ENCODE assay signal across 25 cellular contexts in genomic region chr18:23189099-23189498, GRCh38. TPM values are rescaled to one million over a fixed set of nuclear protein-coding genes. Genes with fewer than 3 reads are reported as not detected.
DNase-seq lines count a peak whose midpoint lies in the region; ATAC-seq, FAIRE-seq and TF ChIP-seq lines count a peak whose summit lies in the region.
"Had no signal": no experiment of that assay in that cellular context is flagged by ENCODE, and none has a peak within 500 bp of the region (broad histone marks: within the 10 kb centered on the region; RNA-seq: fewer than 3 reads in every experiment).

No MANE protein-coding gene starts in this region.

- peaks cover 8% of the 10 kb centered on the region for H3K79me2 ChIP-seq in HepG2 (ENCODE audit: insufficient read depth, low read length)

- peak; percentile 37 for DNase-seq in NCI-H69 (lab: John Stamatoyannopoulos, UW)
- DNase-seq in HepG2 (ENCODE audit: low spot score) = no peak
- no peak for DNase-seq in ovary
- no peak for DNase-seq in AML-193 (lab: John Stamatoyannopoulos, UW)
- DNase-seq: C1 segment of cervical spinal cord; CD8-positive, alpha-beta T cell; DMS53; GDM1; HFFc6; KBM-7; NCI-H1092; NCI-H2029 treated with DMSO at 0.1 percent for 48 hours; NCI-H2227 treated with DMSO at 0.1 percent for 48 hours; NCI-H510A treated with DMSO at 0.1 percent for 48 hours; NCI-H774; NK-92 treated with Interleukin-12 subunit alpha and Interleukin-12 subunit beta, amount 100 ng/mL, for 24 hours; SHP77 treated with DMSO at 0.1 percent for 48 hours; SW 1271 had no signal

- FAIRE-seq in HepG2 (lab: Jason Lieb, UNC) = no peak
- FAIRE-seq: D721Med, H54 had no signal

- H3K4me2 ChIP-seq in HepG2 (ENCODE audit: low read depth, low read length) = peak overlapping the region; percentile 35; the same call in 1 of the 2 replicates

- H3K27me3 ChIP-seq in HUES48 (ENCODE audit: control insufficient read depth, insufficient read depth, low read length) (no peaks in the 10 kb centered on the region), HepG2 (ENCODE audit: control insufficient read depth in 1 of 2, insufficient read depth in 2 of 2, low read length in 2 of 2) (no peaks in the 10 kb centered on the region), ovary (no peaks in the 10 kb centered on the region)

- ATAC-seq in HepG2 (no peak; the same call in 2 of the 3 replicates), HG02588 (IDR thresholded peaks at IDR 0.05; ENCODE audit: unreplicated experiment) (no peak), GM21723 (IDR thresholded peaks at IDR 0.05; ENCODE audit: unreplicated experiment) (no peak)
- ATAC-seq: CD8-positive, alpha-beta T cell had no signal

- H2AFZ ChIP-seq in HepG2 (ENCODE audit: low read length) = no peak overlapping the region

- in situ Hi-C loops in HepG2 (cut with HindIII; ENCODE audit: extremely low pct_ligation_motif_present, low pct_unique_long_range_greater_than_20kb) = no loop called here

- TF ChIP-seq CTCF in HepG2 (CRISPR knock-in tag; IDR thresholded peaks at IDR 0.05) (no peak), ovary (IDR thresholded peaks at IDR 0.05) (no peak)

- no peaks in the 10 kb centered on the region for H3K9me3 ChIP-seq in HUES48 (ENCODE audit: control insufficient read depth, insufficient read depth, low read length)
- no peaks in the 10 kb centered on the region for H3K9me3 ChIP-seq in HepG2 (ENCODE audit: low read length)
- H3K9me3 ChIP-seq in ovary = no peaks in the 10 kb centered on the region

- TF ChIP-seq RAD21 in HepG2 (CRISPR knock-in tag; IDR thresholded peaks at IDR 0.05) = no peak

- POLR2A ChIA-PET in HepG2 (lab: Yijun Ruan, JAX) = interaction anchor here (1.3 to 1.5 kb wide), 2 partner anchors 48 to 55 kb away, joined by 3 to 4 read pairs; no protein-coding TSS in a partner anchor

- no peaks in the 10 kb centered on the region for H4K20me1 ChIP-seq in HepG2 (ENCODE audit: insufficient read depth, low read length)

- intact Hi-C loops in HepG2 (cut with micrococcal nuclease; ENCODE audit: unreplicated experiment) (loop anchor here (5.0 kb wide), 1 partner anchor 57 kb away; no protein-coding TSS in a partner anchor), ovary (cut with DNase I) (no loop called here)

- CTCF ChIA-PET in HepG2 (lab: Yijun Ruan, JAX; ENCODE audit: low intra/inter-chr PET ratio, low total read pairs) = no interaction called here

- H3K9ac ChIP-seq in HUES48 (ENCODE audit: low read depth, low read length) (no peak overlapping the region), HepG2 (ENCODE audit: insufficient read depth, low read depth, low read length) (no peak overlapping the region)

- H3K4me3 ChIP-seq in HUES48 (ENCODE audit: low read depth, low read length) (no peak overlapping the region), HepG2 (replicated peaks in 1 of 3; ENCODE audit: insufficient read depth in 1 of 3, low read depth in 2 of 3, low read length in 3 of 3) (no peak overlapping the region), ovary (no peak overlapping the region)
- H3K4me3 ChIP-seq: SK-N-MC had no signal

- H3K36me3 ChIP-seq in HUES48 (ENCODE audit: control insufficient read depth, insufficient read depth, low read length) (peaks cover 25% of the 10 kb centered on the region), HepG2 (replicated peaks in 1 of 2; ENCODE audit: control insufficient read depth in 1 of 2, insufficient read depth in 2 of 2, low read length in 2 of 2) (peaks cover 8 to 31% of the 10 kb centered on the region in 2 experiments; a peak in 4 of 5 replicates), ovary (no peaks in the 10 kb centered on the region)

- 91% methylated on average over 6 of the region's 7 CpGs for WGBS in HepG2 (ENCODE audit: low lambda C conversion rate)
- 93 to 96% (median 95%) methylated on average over 7 of the region's 7 CpGs for WGBS in ovary, 3 donors

- no TSS peak for BruUV-seq in HepG2 (replicated peaks; lab: Mats Ljungman, UMichigan)

- no peak for TF ChIP-seq POLR2A in HepG2 (IDR thresholded peaks at IDR 0.05; ENCODE audit: insufficient read depth in 1 of 2, low read depth in 2 of 2, low read length in 2 of 2)
- no peak for TF ChIP-seq POLR2A in ovary (IDR thresholded peaks at IDR 0.05)

- peaks cover 12% of the 10 kb centered on the region; the same call in 1 of the 2 replicates for H3K4me1 ChIP-seq in HUES48 (ENCODE audit: control insufficient read depth, insufficient read depth, low read length)
- H3K4me1 ChIP-seq in HepG2 (ENCODE audit: insufficient read depth, low read length) = peaks cover 30% of the 10 kb centered on the region
- peaks cover under 1% of the 10 kb centered on the region for H3K4me1 ChIP-seq in ovary (ENCODE audit: insufficient read depth)

- TF ChIP-seq EP300 in HepG2 (IDR thresholded peaks at IDR 0.05; ENCODE audit: low read depth in 2 of 2, low read length in 2 of 2) (no peak), HepG2 (CRISPR knock-in tag; IDR thresholded peaks at IDR 0.05; ENCODE audit: borderline replicate concordance) (no peak), ovary (IDR thresholded peaks at IDR 0.05) (no peak)

- H3K27ac ChIP-seq in HUES48 (ENCODE audit: low read depth, low read length) (peak overlapping the region; percentile 17), HepG2 (ENCODE audit: extremely low read length, insufficient read depth, low read length) (no peak overlapping the region), ovary (no peak overlapping the region)
- H3K27ac ChIP-seq: RWPE1, SK-N-MC had no signal

TF ChIP-seq in HepG2, 621 proteins besides CTCF, POLR2A, EP300 and RAD21 (continues in another document):
- TF ChIP-seq ZFP41 (CRISPR knock-in tag; IDR thresholded peaks at IDR 0.05; ENCODE audit: borderline replicate concordance) (no peak), MEIS2 (CRISPR knock-in tag; IDR thresholded peaks at IDR 0.05) (no peak), RAD51 (IDR thresholded peaks at IDR 0.05; ENCODE audit: borderline replicate concordance) (no peak), TFAP4 (IDR thresholded peaks at IDR 0.05; ENCODE audit: borderline replicate concordance, low read depth) (no peak), MXI1 (IDR thresholded peaks at IDR 0.05; ENCODE audit: borderline replicate concordance, low read depth, low read length) (no peak), POGZ (CRISPR knock-in tag; IDR thresholded peaks at IDR 0.05) (no peak)
- TF ChIP-seq, protein P1, sequence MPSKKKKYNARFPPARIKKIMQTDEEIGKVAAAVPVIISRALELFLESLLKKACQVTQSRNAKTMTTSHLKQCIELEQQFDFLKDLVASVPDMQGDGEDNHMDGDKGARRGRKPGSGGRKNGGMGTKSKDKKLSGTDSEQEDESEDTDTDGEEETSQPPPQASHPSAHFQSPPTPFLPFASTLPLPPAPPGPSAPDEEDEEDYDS (CRISPR knock-in tag; IDR thresholded peaks at IDR 0.05) = no peak

RNA-seq across cellular contexts. Expression of gene CABLES1, which starts 53.8 kb away (rescaled TPM):
- total RNA-seq in HepG2 (2016; rRNA removed; fragmentation: Illumina TruSeq; extraction: Trizol) (25.8 and 32.4 TPM in 2 replicates), ovary (1 to 10 TPM; 2.6 to 8.8 (median 5.3) TPM)
- 7.2 and 8.8 TPM in 2 replicates for total RNA-seq in HepG2 (2016; cell fraction: cytosol; rRNA removed; fragmentation: Illumina TruSeq; extraction: Trizol; ENCODE audit: low read depth)
- 24.2 and 25.8 TPM in 2 replicates for total RNA-seq in HepG2 (2016; cell fraction: insoluble cytoplasmic fraction; rRNA removed; fragmentation: Illumina TruSeq; extraction: Trizol)
- 31.6 and 31.8 TPM in 2 replicates for total RNA-seq in HepG2 (2016; cell fraction: membrane; rRNA removed; fragmentation: Illumina TruSeq; extraction: Trizol)
- 23.4 and 24.3 TPM in 2 replicates for total RNA-seq in HepG2 (2016; cell fraction: nucleus; rRNA removed; fragmentation: Illumina TruSeq; extraction: Trizol)
- polyA plus RNA-seq in HepG2 (2011; rRNA removed) (14.7 and 15.5 TPM in 2 replicates), ovary (1 to 10 TPM; 4.0 to 8.9 TPM)
- polyA plus RNA-seq in HepG2 (2011; cell fraction: cytosol; rRNA removed) = 11.3 and 13.8 TPM in 2 replicates
- polyA plus RNA-seq in HepG2 (2011; cell fraction: nucleus; rRNA removed) = 13.3 and 13.6 TPM in 2 replicates
- polyA plus RNA-seq in HepG2 (2012) = 21.4 and 30.0 TPM in 2 replicates
- 8.1 and 10.3 TPM in 2 replicates for polyA plus RNA-seq in HepG2 (2016; cell fraction: cytosol; fragmentation: Illumina TruSeq; extraction: Trizol; ENCODE audit: low read depth)
- polyA plus RNA-seq in HepG2 (2016; cell fraction: insoluble cytoplasmic fraction; fragmentation: Illumina TruSeq; extraction: Trizol; ENCODE audit: low read depth) = 31.8 and 42.4 TPM in 2 replicates
- polyA plus RNA-seq in HepG2 (2016; cell fraction: membrane; fragmentation: Illumina TruSeq; extraction: Trizol; ENCODE audit: low read depth) = 27.2 and 29.8 TPM in 2 replicates
- polyA plus RNA-seq in HepG2 (2016; cell fraction: nucleus; fragmentation: Illumina TruSeq; extraction: Trizol; ENCODE audit: insufficient read depth, low read depth) = 28.1 and 31.7 TPM in 2 replicates
- polyA minus RNA-seq in HepG2 (2011; rRNA and poly(A)+ RNA removed; ENCODE audit: low replicate concordance) = 12.7 and 15.8 TPM in 2 replicates
- polyA minus RNA-seq in HepG2 (2011; cell fraction: cytosol; rRNA and poly(A)+ RNA removed) = 12.3 and 13.9 TPM in 2 replicates
- polyA minus RNA-seq in HepG2 (2011; cell fraction: nucleus; rRNA and poly(A)+ RNA removed) = 26.8 and 35.3 TPM in 2 replicates
